ENCODE assay signal across 8 cellular contexts in genomic region chr6:26487466-26487865, GRCh38. TPM values are rescaled to one million over a fixed set of nuclear protein-coding genes. Genes with fewer than 3 reads are reported as not detected.
"Had no signal": no experiment of that assay in that cellular context is flagged by ENCODE, and none has a peak within 500 bp of the region (broad histone marks: within the 10 kb centered on the region; RNA-seq: fewer than 3 reads in every experiment).

No MANE protein-coding gene starts in this region.

- FAIRE-seq: G401.6, GM12878, GM12892, GM18507, GM19239 had no signal

- H3K4me3 ChIP-seq: GM12878 had no signal

- DNase-seq: GDM1, GF-D8 had no signal

RNA-seq across cellular contexts. Expression of gene BTN1A1, which starts 12.6 kb away (rescaled TPM):
- total RNA-seq: G401 had no signal
